ENCODE assay signal across 10 cellular contexts in the genomic region with DNA sequence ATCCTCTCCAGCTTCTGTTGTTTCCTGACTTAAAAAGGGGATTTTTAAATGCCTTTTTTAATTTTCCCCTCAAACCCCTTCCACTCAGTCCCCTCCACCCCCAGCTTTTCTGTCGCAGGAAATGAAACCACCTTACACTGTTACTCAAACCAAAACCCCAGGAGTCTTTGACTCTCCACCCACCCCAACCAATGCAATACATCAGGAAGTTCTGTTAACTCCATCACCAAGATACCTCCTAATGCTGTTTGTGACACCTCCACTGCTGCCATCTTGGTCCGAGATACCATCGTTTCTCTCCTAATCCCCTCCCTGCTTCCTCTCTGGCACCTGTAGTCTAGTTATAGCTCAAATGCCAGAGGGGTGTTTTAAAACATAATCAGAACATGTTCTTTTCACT.
DNase-seq lines count a peak whose midpoint lies in the region; ATAC-seq, FAIRE-seq and TF ChIP-seq lines count a peak whose summit lies in the region.
"Had no signal": no experiment of that assay in that cellular context is flagged by ENCODE, and none has a peak within 500 bp of the region (broad histone marks: within the 10 kb centered on the region; RNA-seq: fewer than 3 reads in every experiment).

No MANE protein-coding gene starts in this region.

- H3K9me3 Mint-ChIP-seq in memory B cell: no peaks in the 10 kb centered on the region

- peak; percentile 82 for FAIRE-seq in GM18507 (lab: Jason Lieb, UNC)

- peak; percentile 92 for ATAC-seq in GM21423 (IDR thresholded peaks at IDR 0.05; ENCODE audit: unreplicated experiment)
- peak; percentile 86 for ATAC-seq in HG03457 (IDR thresholded peaks at IDR 0.05; ENCODE audit: unreplicated experiment)
- ATAC-seq in memory B cell (ENCODE audit: low read depth): peak; percentile 32
- ATAC-seq: right lobe of liver had no signal

- peaks cover 10% of the 10 kb centered on the region for H3K4me1 Mint-ChIP-seq in memory B cell

- H3K4me3 Mint-ChIP-seq in memory B cell: no peak overlapping the region

- no peaks in the 10 kb centered on the region for H3K36me3 Mint-ChIP-seq in memory B cell

- DNase-seq in GM18507 (ENCODE audit: extremely low spot score, insufficient read length, low read depth) (peak; percentile 14), memory B cell (ENCODE audit: low spot score in 2 of 2) (no peak), HuH-7.5 (ENCODE audit: low spot score) (no peak), RPMI8226 (no peak), dedifferentiated amniotic fluid mesenchymal stem cell (ENCODE audit: extremely low spot score) (no peak), erythroblast (lab: John Stamatoyannopoulos, UW) (no peak)
- DNase-seq: MG63, right lobe of liver had no signal

- TF ChIP-seq POLR2A in erythroblast (IDR thresholded peaks at IDR 0.05; ENCODE audit: low read length): no peak

- no peak overlapping the region for H3K27ac Mint-ChIP-seq in memory B cell

- no peaks in the 10 kb centered on the region for H3K27me3 Mint-ChIP-seq in memory B cell

Comparison
In these comparisons a context has a peak if more than half of its experiments do, and no peak if none do; other contexts are left out.
1. ATAC-seq: peak in every context shown above with its lines; median percentile 92 in GM21423; 86 in HG03457; 32 in memory B cell.